Comparison of ENCODE assay signal across 9 cellular contexts in the genomic region with DNA sequence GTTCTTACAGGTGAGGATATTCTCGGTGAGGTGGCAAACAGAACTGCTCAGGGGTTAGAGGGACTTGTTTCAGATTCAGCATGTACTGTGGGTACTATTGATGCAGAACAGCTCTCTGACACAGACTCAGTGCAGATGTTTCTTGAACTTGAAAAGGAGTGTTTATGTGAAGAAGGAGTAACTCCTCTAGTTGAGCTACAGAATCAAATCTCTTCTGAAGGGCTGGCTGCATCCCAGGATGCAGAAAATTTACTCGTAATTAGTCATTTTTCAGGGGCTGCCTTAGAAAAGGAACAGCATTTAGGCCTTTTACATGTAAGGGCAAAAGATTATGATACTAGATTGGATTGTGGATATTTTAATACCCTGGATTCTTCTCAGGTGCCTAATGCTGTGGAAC.
DNase-seq lines count a peak whose midpoint lies in the region; ATAC-seq and TF ChIP-seq lines count a peak whose summit lies in the region.
"Had no signal": no experiment of that assay in that cellular context is flagged by ENCODE, and none has a peak within 500 bp of the region (broad histone marks: within the 10 kb centered on the region; RNA-seq: fewer than 3 reads in every experiment).

No MANE protein-coding gene starts in this region.

- no peak for ATAC-seq in heart left ventricle
- ATAC-seq in left ventricle myocardium superior, result no peak
- ATAC-seq in upper lobe of right lung, result no peak
- no peak for ATAC-seq in HG03378 (IDR thresholded peaks at IDR 0.05; ENCODE audit: unreplicated experiment)

- CTCF ChIA-PET in activated CD4-positive, alpha-beta memory T cell treated with anti-CD3 and anti-CD28 coated beads for 36 hours (lab: Charles Lee), result interaction anchor here (0.6 to 4.5 kb wide), 30 partner anchors 8 to 315 kb away, joined by 3 to 51 read pairs (median 5); no protein-coding TSS in a partner anchor

- H3K27me3 Mint-ChIP-seq in chondrocyte (ENCODE audit: low read depth), result no peaks in the 10 kb centered on the region
- no peaks in the 10 kb centered on the region for H3K27me3 Mint-ChIP-seq in activated CD4-positive, alpha-beta memory T cell treated with anti-CD3 and anti-CD28 coated beads for 36 hours

- H3K27me3 ChIP-seq in heart left ventricle (no peaks in the 10 kb centered on the region), upper lobe of right lung (no peaks in the 10 kb centered on the region)

- TF ChIP-seq POLR2A in heart left ventricle (IDR thresholded peaks at IDR 0.05), result no peak

- no peaks in the 10 kb centered on the region for H3K9me3 Mint-ChIP-seq in chondrocyte (ENCODE audit: low read depth)
- no peaks in the 10 kb centered on the region for H3K9me3 Mint-ChIP-seq in activated CD4-positive, alpha-beta memory T cell treated with anti-CD3 and anti-CD28 coated beads for 36 hours

- H3K4me3 Mint-ChIP-seq in chondrocyte (ENCODE audit: unreplicated experiment), result peak overlapping the region; percentile 67
- no peak overlapping the region for H3K4me3 Mint-ChIP-seq in activated CD4-positive, alpha-beta memory T cell treated with anti-CD3 and anti-CD28 coated beads for 36 hours

- no peak for DNase-seq in heart left ventricle
- DNase-seq in left ventricle myocardium superior, result no peak
- DNase-seq in chondrocyte (ENCODE audit: low spot score), result no peak
- DNase-seq in upper lobe of right lung, result no peak
- DNase-seq in NCI-H1694 (lab: John Stamatoyannopoulos, UW), result no peak
- no peak for DNase-seq in activated CD4-positive, alpha-beta memory T cell treated with anti-CD3 and anti-CD28 coated beads for 36 hours
- DNase-seq: GOT3 had no signal

- H3K9me3 ChIP-seq in heart left ventricle (no peaks in the 10 kb centered on the region), mesodermal cell (ENCODE audit: control insufficient read depth, low read length) (no peaks in the 10 kb centered on the region), upper lobe of right lung (no peaks in the 10 kb centered on the region)

- peaks cover 18 to 90% (median 77%) of the 10 kb centered on the region in 12 donors for H3K4me1 ChIP-seq in heart left ventricle
- H3K4me1 ChIP-seq in mesodermal cell (ENCODE audit: control insufficient read depth, insufficient read depth, low read length, poor library complexity, severe bottlenecking), result peaks cover 32% of the 10 kb centered on the region
- peaks cover 66% of the 10 kb centered on the region for H3K4me1 ChIP-seq in upper lobe of right lung

- POLR2A ChIA-PET in activated CD4-positive, alpha-beta memory T cell treated with anti-CD3 and anti-CD28 coated beads for 36 hours (lab: Charles Lee), result interaction anchor here (0.7 to 3.0 kb wide), 2 partner anchors 7 to 12 kb away, joined by 3 to 17 read pairs; no protein-coding TSS in a partner anchor

- intact Hi-C loops in heart left ventricle (cut with DNase I), result loop anchor here in 4 of 10 donors (2.0 to 10.0 kb wide), 5 partner anchors 19 to 207 kb away; partner anchors contain the start of gene MACF1 (in 1 of the 4)
- intact Hi-C loops in left ventricle myocardium superior (cut with micrococcal nuclease), result no loop called here
- intact Hi-C loops in upper lobe of right lung (cut with DNase I), result loop anchor here (10.0 kb wide), 1 partner anchor 47 kb away; no protein-coding TSS in a partner anchor
- intact Hi-C loops in activated CD4-positive, alpha-beta memory T cell treated with anti-CD3 and anti-CD28 coated beads for 36 hours (cut with micrococcal nuclease), result loop anchor here (2.0 kb wide), 3 partner anchors 17 to 313 kb away; no protein-coding TSS in a partner anchor

- peak overlapping the region; percentile 78 for H3K27ac Mint-ChIP-seq in chondrocyte (ENCODE audit: unreplicated experiment)
- H3K27ac Mint-ChIP-seq in activated CD4-positive, alpha-beta memory T cell treated with anti-CD3 and anti-CD28 coated beads for 36 hours, result no peak overlapping the region

- H3K36me3 ChIP-seq in heart left ventricle (peaks cover 0 to 36% (median 10%) of the 10 kb centered on the region in 9 donors), mesodermal cell (ENCODE audit: control insufficient read depth, insufficient read depth, low read length) (peaks cover 58% of the 10 kb centered on the region), upper lobe of right lung (peaks cover 9% of the 10 kb centered on the region)

- H3K36me3 Mint-ChIP-seq in chondrocyte (ENCODE audit: low read depth), result peaks cover 3% of the 10 kb centered on the region
- peaks cover 17% of the 10 kb centered on the region for H3K36me3 Mint-ChIP-seq in activated CD4-positive, alpha-beta memory T cell treated with anti-CD3 and anti-CD28 coated beads for 36 hours

- WGBS in heart left ventricle, 4 donors, result 30 to 51% (median 38%) methylated on average over 2 of the region's 2 CpGs
- 68 to 76% methylated on average over 2 of the region's 2 CpGs for WGBS in mesodermal cell (ENCODE audit: insufficient coverage in 2 of 2), 2 experiments

- H3K4me1 Mint-ChIP-seq in chondrocyte (ENCODE audit: low read depth), result peaks cover 82% of the 10 kb centered on the region
- H3K4me1 Mint-ChIP-seq in activated CD4-positive, alpha-beta memory T cell treated with anti-CD3 and anti-CD28 coated beads for 36 hours (ENCODE audit: low read depth), result peaks cover 64% of the 10 kb centered on the region

- H3K4me3 ChIP-seq in heart left ventricle, result peak overlapping the region in 10 of 12 donors; percentile 6 to 97 (median 78)
- peak overlapping the region; percentile 79 for H3K4me3 ChIP-seq in mesodermal cell (ENCODE audit: extremely low read depth, insufficient read depth, low read length, poor library complexity, severe bottlenecking)
- H3K4me3 ChIP-seq in upper lobe of right lung, result peak overlapping the region; percentile 25

- no peak for TF ChIP-seq CTCF in heart left ventricle (IDR thresholded peaks at IDR 0.05)
- no peak for TF ChIP-seq CTCF in chondrocyte (IDR thresholded peaks at IDR 0.05)
- TF ChIP-seq CTCF in upper lobe of right lung (IDR thresholded peaks at IDR 0.05), result no peak

- peak overlapping the region in 7 of 12 donors; percentile 16 to 94 (median 43) for H3K27ac ChIP-seq in heart left ventricle
- H3K27ac ChIP-seq in mesodermal cell (ENCODE audit: low read depth, low read length, severe bottlenecking), result no peak overlapping the region
- H3K27ac ChIP-seq in upper lobe of right lung, result no peak overlapping the region

Comparison
In these comparisons a context has a peak if more than half of its experiments do, and no peak if none do; other contexts are left out.
1. H3K27ac ChIP-seq: peak in heart left ventricle (7 of 12); none in mesodermal cell (single experiment) and upper lobe of right lung (single experiment).
2. H3K4me3 ChIP-seq: peak in every context shown above with its lines; median percentile 79 in mesodermal cell; 78 in heart left ventricle; 25 in upper lobe of right lung.